In genomic region chr17:71922439-71922838, GRCh38 we compare ENCODE assay signal across 10 cellular contexts.
DNase-seq lines count a peak whose midpoint lies in the region; ATAC-seq and TF ChIP-seq lines count a peak whose summit lies in the region.
"Had no signal": no experiment of that assay in that cellular context is flagged by ENCODE, and none has a peak within 500 bp of the region (broad histone marks: within the 10 kb centered on the region; RNA-seq: fewer than 3 reads in every experiment).

No MANE protein-coding gene starts in this region.

- ATAC-seq in GM21360 (IDR thresholded peaks at IDR 0.05; ENCODE audit: unreplicated experiment) = peak; percentile 67
- ATAC-seq: right lobe of liver had no signal

- no peaks in the 10 kb centered on the region for H3K27me3 ChIP-seq in spleen (replicated peaks in 1 of 7)
- H3K27me3 ChIP-seq: right lobe of liver had no signal

- TF ChIP-seq CTCF in spleen (IDR thresholded peaks at IDR 0.05 in 8 of 11, conservative IDR thresholded peaks at IDR 0.05 in 3 of 11) = no peak

- H3K9me3 ChIP-seq in spleen = peaks cover 0 to 4% (median 0%) of the 10 kb centered on the region in 8 donors
- H3K9me3 ChIP-seq: right lobe of liver had no signal

- no peaks in the 10 kb centered on the region for H3K4me1 ChIP-seq in spleen
- H3K4me1 ChIP-seq: right lobe of liver had no signal

- H3K36me3 ChIP-seq in spleen = no peaks in the 10 kb centered on the region
- H3K36me3 ChIP-seq: right lobe of liver had no signal

- H3K4me3 ChIP-seq in spleen = no peak overlapping the region
- H3K4me3 ChIP-seq: right lobe of liver had no signal

- no peak for TF ChIP-seq POLR2A in spleen (IDR thresholded peaks at IDR 0.05)

- intact Hi-C loops in spleen (cut with DNase I; ENCODE audit: low total_unique reads) = no loop called here

- no peak overlapping the region for H3K27ac ChIP-seq in spleen
- H3K27ac ChIP-seq: right lobe of liver had no signal

- in situ Hi-C loops in SK-MEL-5 (cut with HindIII; ENCODE audit: low pct_unique_long_range_greater_than_20kb, low sequenced_read_pairs) = no loop called here

- DNase-seq in AG20443 (ENCODE audit: low spot score) (peak; percentile 52), SK-MEL-5 (ENCODE audit: low read depth, low spot score) (peak; percentile 94), hepatic stellate cell (ENCODE audit: low spot score) (peak; percentile 26), KG1 (lab: John Stamatoyannopoulos, UW) (no peak), NCI-H524 (lab: John Stamatoyannopoulos, UW) (no peak), NCI-H82 (lab: John Stamatoyannopoulos, UW) (no peak), spleen (no peak)
- DNase-seq: NCI-H1436 treated with DMSO at 0.1 percent for 48 hours, right lobe of liver had no signal

Comparison
In these comparisons a context has a peak if more than half of its experiments do, and no peak if none do; other contexts are left out.
1. DNase-seq: peak in AG20443 (single experiment), SK-MEL-5 (single experiment) and hepatic stellate cell (single experiment); none in KG1 (single experiment), NCI-H524 (0 of 2), NCI-H82 (single experiment) and spleen (single experiment).